ENCODE assay signal across 8 cellular contexts in the genomic region with DNA sequence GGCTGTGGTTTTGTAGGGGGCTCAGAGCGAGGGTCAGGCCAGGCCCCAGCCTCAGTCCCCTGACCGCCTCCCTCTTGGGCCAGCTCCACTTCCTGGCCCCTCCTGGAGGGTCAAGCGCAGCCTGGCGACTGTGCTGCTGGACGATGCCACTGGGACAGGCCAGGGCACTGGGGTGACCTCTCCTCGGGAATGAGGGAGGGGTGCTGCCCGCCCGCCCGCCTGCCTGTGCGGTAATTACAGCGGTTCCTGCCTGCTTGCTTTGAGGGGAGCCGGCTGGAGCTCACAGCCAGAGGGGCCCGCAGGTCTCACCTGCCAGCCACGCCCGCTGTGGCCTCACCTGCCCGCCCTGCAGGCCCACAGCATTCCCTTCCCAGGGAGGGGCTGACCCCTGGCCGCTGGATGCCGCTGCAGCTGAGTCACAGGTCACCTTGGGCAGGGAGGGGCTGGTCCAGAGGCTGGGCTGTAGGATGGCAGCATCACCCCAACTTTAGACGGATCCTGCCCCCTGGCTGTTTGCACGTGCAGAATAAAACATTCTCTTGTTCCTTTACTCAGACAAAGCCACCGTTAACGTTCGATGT.
DNase-seq lines count a peak whose midpoint lies in the region; ATAC-seq and TF ChIP-seq lines count a peak whose summit lies in the region.

No MANE protein-coding gene starts in this region.

- H3K9me3 ChIP-seq in BLaER1 treated with 17β-estradiol and CSF1 and Interleukin-3, amounts not matched to agents 10 nM and 100 nM (replicated peaks in 1 of 11), result no peaks in the 10 kb centered on the region
- H3K9me3 ChIP-seq in H9 (ENCODE audit: control insufficient read depth, low read depth, low read length) (no peaks in the 10 kb centered on the region), WERI-Rb-1 (ENCODE audit: severe bottlenecking) (no peaks in the 10 kb centered on the region), left lung (no peaks in the 10 kb centered on the region)

- H3K27ac ChIP-seq in BLaER1 treated with 17β-estradiol and CSF1 and Interleukin-3, amounts not matched to agents 10 nM and 100 nM, result no peak overlapping the region
- H3K27ac ChIP-seq in H9 (ENCODE audit: insufficient read length, low read depth, low read length) (no peak overlapping the region), WERI-Rb-1 (no peak overlapping the region), left lung (no peak overlapping the region)

- DNase-seq in H9, result peak; percentile 92
- peak; percentile 77 for DNase-seq in WERI-Rb-1
- DNase-seq in left lung, result peak; percentile 81 to 89
- DNase-seq in left lobe of liver (ENCODE audit: low spot score), result no peak
- no peak for DNase-seq in central memory CD4-positive, alpha-beta T cell

- peaks cover 0 to 18% (median 0%) of the 10 kb centered on the region in 11 experiments; a peak in 8 of 22 replicates for H4K20me1 ChIP-seq in BLaER1 treated with 17β-estradiol and CSF1 and Interleukin-3, amounts not matched to agents 10 nM and 100 nM
- no peaks in the 10 kb centered on the region for H4K20me1 ChIP-seq in H9 (ENCODE audit: control insufficient read depth, insufficient read depth, insufficient read length)

- H4K8ac ChIP-seq in H9 (replicated peaks; ENCODE audit: insufficient read length, low read depth, low read length), result no peak overlapping the region

- no peak overlapping the region for H2BK120ac ChIP-seq in H9 (ENCODE audit: low read depth, low read length, poor library complexity, severe bottlenecking)

- no peak overlapping the region for H2AFZ ChIP-seq in H9 (ENCODE audit: low read length)

- no peak overlapping the region for H3K14ac ChIP-seq in H9 (ENCODE audit: insufficient read depth, low read length)

- H3K36me3 ChIP-seq in BLaER1 treated with 17β-estradiol and CSF1 and Interleukin-3, amounts not matched to agents 10 nM and 100 nM, result no peaks in the 10 kb centered on the region
- H3K36me3 ChIP-seq in WERI-Rb-1, result no peaks in the 10 kb centered on the region
- no peaks in the 10 kb centered on the region for H3K36me3 ChIP-seq in left lung

- ATAC-seq in left lung (peak; percentile 75), left lobe of liver (no peak), HG02763 (IDR thresholded peaks at IDR 0.05; ENCODE audit: unreplicated experiment) (no peak), HG02938 (IDR thresholded peaks at IDR 0.05; ENCODE audit: unreplicated experiment) (no peak)

- no peak overlapping the region for H2BK20ac ChIP-seq in H9 (ENCODE audit: low read depth, low read length, poor library complexity, severe bottlenecking)

- no peak overlapping the region for H3K4me3 Mint-ChIP-seq in H9

- no peak overlapping the region for H3K56ac ChIP-seq in H9 (ENCODE audit: insufficient read length, low read depth, low read length)

- no peak overlapping the region for H4K91ac ChIP-seq in H9 (ENCODE audit: insufficient read length, low read depth, low read length)

- no peaks in the 10 kb centered on the region; a peak in 1 of 5 replicates for H3K9me3 Mint-ChIP-seq in H9

- intact Hi-C loops in left lung (cut with DNase I), result loop anchor here in 1 of 2 donors (10.0 kb wide), 1 partner anchor 131 kb away; no protein-coding TSS in a partner anchor

- H3K23ac ChIP-seq in H9 (ENCODE audit: insufficient read length, low read depth, low read length), result no peak overlapping the region

- no peak overlapping the region for H3K18ac ChIP-seq in H9 (ENCODE audit: insufficient read length, low read depth, low read length)

- no peaks in the 10 kb centered on the region for H3K79me2 ChIP-seq in H9 (ENCODE audit: insufficient read depth, low read length)

- no peaks in the 10 kb centered on the region for H3K36me3 Mint-ChIP-seq in H9 (ENCODE audit: insufficient read depth in 1 of 3, low read depth in 3 of 3)

- no peak overlapping the region for H4K5ac ChIP-seq in H9 (ENCODE audit: insufficient read length, low read depth, low read length)

- H3K4me2 ChIP-seq in BLaER1 treated with 17β-estradiol and CSF1 and Interleukin-3, amounts not matched to agents 10 nM and 100 nM, result peak overlapping the region in 6 of 11 experiments; percentile 33 to 69 (median 52); a peak in 8 of 22 replicates
- H3K4me2 ChIP-seq in H9 (ENCODE audit: insufficient read depth, insufficient read length, low read length), result no peak overlapping the region

- H3K27me3 ChIP-seq in BLaER1 treated with 17β-estradiol and CSF1 and Interleukin-3, amounts not matched to agents 10 nM and 100 nM, result peaks cover 3 to 11% (median 6%) of the 10 kb centered on the region in 11 experiments; a peak in 17 of 22 replicates
- H3K27me3 ChIP-seq in H9 (ENCODE audit: insufficient read depth, low read length) (no peaks in the 10 kb centered on the region), WERI-Rb-1 (ENCODE audit: insufficient read depth, low read depth, severe bottlenecking) (no peaks in the 10 kb centered on the region), left lung (peaks cover 0 to 25% of the 10 kb centered on the region in 2 donors)

- no peaks in the 10 kb centered on the region for H3K79me1 ChIP-seq in H9 (ENCODE audit: insufficient read depth, low read depth, low read length, poor library complexity, severe bottlenecking)

- H2AK5ac ChIP-seq in H9 (ENCODE audit: insufficient read length, low read length), result no peak overlapping the region

- H3K23me2 ChIP-seq in H9 (ENCODE audit: insufficient read length, low read depth, low read length, poor library complexity, severe bottlenecking), result peaks cover 2% of the 10 kb centered on the region

- no CpG with 5 or more reads among the region's 23 CpGs for WGBS in H9 (ENCODE audit: extremely low coverage, insufficient read length, low lambda C conversion rate)

- no peak overlapping the region for H3K4ac ChIP-seq in H9 (ENCODE audit: low read depth, low read length)

- peaks cover 8 to 14% of the 10 kb centered on the region in 2 experiments; a peak in 3 of 4 replicates for H3K4me1 Mint-ChIP-seq in H9

- peaks cover 10% of the 10 kb centered on the region for H3K27me3 Mint-ChIP-seq in H9 (ENCODE audit: low read depth)

- no peak overlapping the region for H3K4me3 ChIP-seq in BLaER1 treated with 17β-estradiol and CSF1 and Interleukin-3, amounts not matched to agents 10 nM and 100 nM
- H3K4me3 ChIP-seq in WERI-Rb-1 (ENCODE audit: low read depth, low read length), result no peak overlapping the region
- no peak overlapping the region for H3K4me3 ChIP-seq in left lung

- H2BK5ac ChIP-seq in H9 (ENCODE audit: insufficient read length, low read length), result no peak overlapping the region

- H3K4me1 ChIP-seq in BLaER1 treated with 17β-estradiol and CSF1 and Interleukin-3, amounts not matched to agents 10 nM and 100 nM, result peaks cover 0 to 35% (median 23%) of the 10 kb centered on the region in 10 experiments; a peak in 15 of 20 replicates
- H3K4me1 ChIP-seq in H9 (ENCODE audit: insufficient read depth, low read length), result no peaks in the 10 kb centered on the region
- peaks cover 0 to 12% of the 10 kb centered on the region in 2 donors for H3K4me1 ChIP-seq in left lung

- H2BK12ac ChIP-seq in H9 (ENCODE audit: insufficient read length, low read depth, low read length), result no peak overlapping the region

- H3K9ac ChIP-seq in BLaER1 treated with 17β-estradiol and CSF1 and Interleukin-3, amounts not matched to agents 10 nM and 100 nM, result no peak overlapping the region
- H3K9ac ChIP-seq in H9 (ENCODE audit: extremely low read depth, insufficient read length, low read length), result no peak overlapping the region

- TF ChIP-seq CTCF in H9 (conservative IDR thresholded peaks at IDR 0.05) (peak; percentile 46; the same call in 2 of the 3 replicates), WERI-Rb-1 (IDR thresholded peaks at IDR 0.05; ENCODE audit: low read depth, low read length) (peak; percentile 68), left lung (IDR thresholded peaks at IDR 0.05) (peak; percentile 19 to 21)

- H3K27ac Mint-ChIP-seq in H9, result no peak overlapping the region

- H3T11ph ChIP-seq in H9 (ENCODE audit: low read length), result no peak overlapping the region

- no peak overlapping the region for H2BK15ac ChIP-seq in H9 (ENCODE audit: low read depth, low read length)

Comparison
In these comparisons a context has a peak if more than half of its experiments do, and no peak if none do; other contexts are left out.
1. DNase-seq: peak in H9 (single experiment), WERI-Rb-1 (single experiment) and left lung (2 of 2); none in left lobe of liver (single experiment) and central memory CD4-positive, alpha-beta T cell (single experiment).
2. Peak in every context shown above with its lines, with median percentiles within 50 percentile points of each other: CTCF ChIP-seq.